In the genomic region with DNA sequence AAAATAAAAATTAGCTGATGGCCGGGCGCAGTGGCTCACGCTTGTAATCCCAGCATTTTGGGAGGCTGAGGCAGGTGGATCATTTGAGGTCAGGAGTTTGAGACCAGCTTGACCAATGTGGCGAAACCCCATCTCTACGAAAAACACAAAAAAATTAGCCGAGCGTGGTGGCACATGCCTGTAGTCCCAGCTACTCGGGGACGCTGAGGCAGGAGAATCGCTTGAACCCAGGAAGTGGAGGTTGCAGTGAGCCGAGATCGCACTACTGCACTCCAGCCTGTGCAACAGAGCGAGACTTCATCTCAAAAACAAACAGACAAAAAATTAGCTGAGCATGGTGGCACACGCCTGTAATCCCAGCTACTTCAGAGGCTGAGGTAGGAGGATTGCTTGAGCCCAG, we compare ENCODE assay signal across 6 cellular contexts. TPM values are rescaled to one million over a fixed set of nuclear protein-coding genes. Genes with fewer than 3 reads are reported as not detected.
DNase-seq lines count a peak whose midpoint lies in the region; TF ChIP-seq lines count a peak whose summit lies in the region.
"Not testable (repeated sequence)": the region's sequence is repeated elsewhere in the genome, so short reads cannot be mapped to it uniquely, and the experiment has no call there.

No MANE protein-coding gene starts in this region.

- H3K9me2 ChIP-seq in DOHH2 (replicated peaks; ENCODE audit: control insufficient read depth, low read length); Karpas-422 (replicated peaks; ENCODE audit: insufficient read depth, low read length): not testable (repeated sequence)

- not testable (repeated sequence) for H3K4me3 ChIP-seq in BLaER1; BLaER1 treated with 17β-estradiol and CSF1 and Interleukin-3, amounts not matched to agents 10 nM and 100 nM; DOHH2 (ENCODE audit: low read length)
- H3K4me3 ChIP-seq in Karpas-422 (ENCODE audit: low read length) = peak overlapping the region; percentile 11; the same call in 1 of the 2 replicates

- not testable (repeated sequence) for H3K27ac ChIP-seq in BLaER1; BLaER1 treated with 17β-estradiol and CSF1 and Interleukin-3, amounts not matched to agents 10 nM and 100 nM; DOHH2 (ENCODE audit: low read depth, low read length); Karpas-422 (ENCODE audit: low read length)

- peak overlapping the region; percentile 53 for H3K4me2 ChIP-seq in BLaER1
- peak overlapping the region in 8 of 11 experiments; percentile 5 to 54 (median 31); a peak in 12 of 22 replicates for H3K4me2 ChIP-seq in BLaER1 treated with 17β-estradiol and CSF1 and Interleukin-3, amounts not matched to agents 10 nM and 100 nM
- peak overlapping the region; percentile 54 for H3K4me2 ChIP-seq in DOHH2 (ENCODE audit: low read length)
- peak overlapping the region; percentile 54 for H3K4me2 ChIP-seq in Karpas-422 (ENCODE audit: low read depth, low read length, poor library complexity, severe bottlenecking)

- H3F3A ChIP-seq in DOHH2 (ENCODE audit: control insufficient read depth, insufficient read depth) = not testable (repeated sequence)

- not testable (repeated sequence) for H4K20me1 ChIP-seq in BLaER1; BLaER1 treated with 17β-estradiol and CSF1 and Interleukin-3, amounts not matched to agents 10 nM and 100 nM; DOHH2 (ENCODE audit: control insufficient read depth, insufficient read depth, low read depth, low read length); Karpas-422 (ENCODE audit: insufficient read depth, low read depth, low read length)

- H3K9me3 ChIP-seq in BLaER1; BLaER1 treated with 17β-estradiol and CSF1 and Interleukin-3, amounts not matched to agents 10 nM and 100 nM (replicated peaks in 1 of 11); DOHH2 (ENCODE audit: control insufficient read depth, insufficient read depth, low read length); Karpas-422 (ENCODE audit: low read length): not testable (repeated sequence)

- DNase-seq in Karpas-422 = not testable (repeated sequence)
- peak; percentile 22 for DNase-seq in activated effector memory CD4-positive, alpha-beta T cell treated with anti-CD3 and anti-CD28 coated beads, Interleukin-2, amount 50 U/mL, for 16 hours
- peak; percentile 55 for DNase-seq in posterior vena cava (ENCODE audit: low spot score)

- H2AFZ ChIP-seq in Karpas-422 (ENCODE audit: low read length) = peak overlapping the region; percentile 6; the same call in 1 of the 2 replicates

- H3K4me1 ChIP-seq in BLaER1 (peaks cover 41% of the 10 kb centered on the region), DOHH2 (ENCODE audit: control insufficient read depth, low read length) (peaks cover 27% of the 10 kb centered on the region), Karpas-422 (ENCODE audit: low read length) (peaks cover 51% of the 10 kb centered on the region)
- peaks cover 0 to 29% (median 21%) of the 10 kb centered on the region in 10 experiments; a peak in 13 of 20 replicates for H3K4me1 ChIP-seq in BLaER1 treated with 17β-estradiol and CSF1 and Interleukin-3, amounts not matched to agents 10 nM and 100 nM

- not testable (repeated sequence) for H3K9ac ChIP-seq in BLaER1; BLaER1 treated with 17β-estradiol and CSF1 and Interleukin-3, amounts not matched to agents 10 nM and 100 nM; Karpas-422 (ENCODE audit: low read length)

- not testable (repeated sequence) for H3K79me2 ChIP-seq in DOHH2 (ENCODE audit: control insufficient read depth, low read length); Karpas-422 (ENCODE audit: low read length)

- intact Hi-C loops in posterior vena cava (cut with DNase I) = not testable (repeated sequence)

- not testable (repeated sequence) for TF ChIP-seq CTCF in DOHH2 (IDR thresholded peaks at IDR 0.05; ENCODE audit: low read depth, low read length, poor library complexity, severe bottlenecking)

- not testable (repeated sequence) for H3K27me3 ChIP-seq in BLaER1; BLaER1 treated with 17β-estradiol and CSF1 and Interleukin-3, amounts not matched to agents 10 nM and 100 nM; DOHH2 (ENCODE audit: control insufficient read depth, low read length); Karpas-422 (ENCODE audit: low read length)

- not testable (repeated sequence) for H3K36me3 ChIP-seq in BLaER1; BLaER1 treated with 17β-estradiol and CSF1 and Interleukin-3, amounts not matched to agents 10 nM and 100 nM; DOHH2 (ENCODE audit: control insufficient read depth, low read length); Karpas-422 (ENCODE audit: insufficient read depth, low read length)

RNA-seq across cellular contexts. Expression of a gene that starts 9.6 kb away (rescaled TPM):
- 16.0 and 18.4 TPM in 2 replicates for total RNA-seq in Karpas-422 (2014; rRNA removed; shearing (Covaris generic); ENCODE audit: low replicate concordance)
- total RNA-seq in posterior vena cava = 10 to 100 TPM; 27.1 to 37.2 TPM

RNA-seq across cellular contexts. Expression of a gene that starts 22.3 kb away (rescaled TPM):
- 19.0 and 23.3 TPM in 2 replicates for total RNA-seq in Karpas-422 (2014; rRNA removed; shearing (Covaris generic); ENCODE audit: low replicate concordance)
- total RNA-seq in posterior vena cava = 10 to 100 TPM; 10.1 to 16.8 TPM
